10 cellular contexts compared by ENCODE assay signal in the genomic region with DNA sequence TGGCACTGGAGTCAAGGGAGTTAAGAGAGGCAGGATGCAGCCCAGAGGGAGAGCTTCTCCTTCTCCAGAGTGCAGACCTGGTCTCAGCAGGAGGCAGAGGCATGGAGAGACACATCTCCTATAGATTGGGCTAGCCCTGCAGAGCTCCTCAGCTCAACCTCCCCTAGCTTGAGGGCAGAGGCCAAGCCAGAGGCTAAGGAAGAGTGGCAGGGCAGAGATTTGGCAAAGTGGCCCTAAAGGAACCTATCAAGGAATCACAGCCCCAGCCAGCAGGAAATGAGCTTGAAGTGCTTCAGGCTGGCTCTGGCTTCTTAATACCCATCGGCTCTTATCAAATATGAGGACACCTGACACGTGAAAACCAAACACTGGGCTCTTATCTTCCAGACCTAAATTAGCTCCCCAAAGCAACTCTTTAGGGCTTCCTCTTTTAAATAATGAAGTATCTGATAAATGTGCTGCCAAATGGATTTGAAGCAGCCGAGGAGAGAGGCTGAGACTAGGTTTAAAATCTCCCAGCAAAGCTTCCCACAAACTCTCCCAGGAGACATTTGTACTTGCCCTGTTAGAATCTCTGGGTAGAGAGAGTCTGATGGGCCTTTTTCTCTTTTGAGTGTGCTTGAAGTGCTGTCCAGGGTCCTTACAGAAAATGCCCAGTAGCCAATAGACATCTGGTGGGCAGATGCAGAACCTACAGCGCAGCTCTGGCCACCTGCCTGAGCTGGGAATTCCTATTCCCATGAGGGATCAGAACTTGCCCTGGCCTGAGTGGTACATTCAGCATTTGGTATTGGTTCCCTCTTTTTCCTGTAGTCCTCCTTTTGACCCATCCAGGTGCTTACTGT.
DNase-seq lines count a peak whose midpoint lies in the region; ATAC-seq and TF ChIP-seq lines count a peak whose summit lies in the region.
"Had no signal": no experiment of that assay in that cellular context is flagged by ENCODE, and none has a peak within 500 bp of the region (broad histone marks: within the 10 kb centered on the region; RNA-seq: fewer than 3 reads in every experiment).

No MANE protein-coding gene starts in this region.

- DNase-seq in DMS53 (lab: John Stamatoyannopoulos, UW) (peak; percentile 32), DMS53 treated with DMSO at 0.1 percent for 48 hours (lab: John Stamatoyannopoulos, UW; ENCODE audit: unreplicated experiment) (no peak), NCI-H82 (lab: John Stamatoyannopoulos, UW) (peak; percentile 67), fibroblast of pulmonary artery (ENCODE audit: low read depth) (peak; percentile 31), skeletal muscle cell (ENCODE audit: low read depth) (peak; percentile 4), NCI-H1048 (lab: John Stamatoyannopoulos, UW) (no peak)
- DNase-seq in activated T-cell treated with anti-CD3 and anti-CD28 coated beads, Interleukin-2, amount 50 U/mL, for 1 hour, result no peak
- DNase-seq: activated naive CD4-positive, alpha-beta T cell treated with Interleukin-2 at 50 U/mL for 16 hours; midbrain had no signal

- TF ChIP-seq CTCF in fibroblast of pulmonary artery (IDR thresholded peaks at IDR 0.05; ENCODE audit: low read length, missing control alignments), result peak; percentile 4

- H3K4me3 ChIP-seq in fibroblast of pulmonary artery (replicated peaks; ENCODE audit: low read depth, low read length), result no peak overlapping the region
- H3K4me3 ChIP-seq in skeletal muscle cell (ENCODE audit: low read depth, low read length), result no peak overlapping the region

- ATAC-seq in GM19328 (IDR thresholded peaks at IDR 0.05; ENCODE audit: unreplicated experiment), result no peak

Comparison
In these comparisons a context has a peak if more than half of its experiments do, and no peak if none do; other contexts are left out.
1. DNase-seq: peak in DMS53 (single experiment), NCI-H82 (single experiment), fibroblast of pulmonary artery (single experiment) and skeletal muscle cell (single experiment); none in DMS53 treated with DMSO at 0.1 percent for 48 hours (single experiment), activated T-cell treated with anti-CD3 and anti-CD28 coated beads, Interleukin-2, amount 50 U/mL, for 1 hour (single experiment) and NCI-H1048 (single experiment).